ENCODE assay signal across 5 cellular contexts in the genomic region with DNA sequence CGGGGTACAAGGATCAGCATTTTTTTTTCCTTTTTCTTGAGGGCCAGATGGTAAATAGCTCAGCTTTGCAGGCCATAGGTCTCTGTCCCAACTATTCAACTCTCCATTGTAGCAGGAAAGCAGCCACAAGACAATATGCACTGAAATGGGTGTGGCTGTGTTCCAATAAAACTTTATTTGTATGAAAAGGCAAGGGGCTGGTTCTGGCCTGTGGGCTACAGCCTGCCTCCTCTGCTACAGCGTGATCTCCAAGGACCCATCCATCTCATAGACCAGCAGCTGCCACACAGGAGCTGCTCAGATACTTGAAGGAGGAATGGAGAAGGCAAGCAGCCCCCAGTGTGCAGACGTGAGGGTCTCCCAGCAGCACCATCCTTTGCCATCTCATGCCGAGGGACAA.
DNase-seq lines count a peak whose midpoint lies in the region; ATAC-seq, FAIRE-seq and TF ChIP-seq lines count a peak whose summit lies in the region.
"Not testable (repeated sequence)": the region's sequence is repeated elsewhere in the genome, so short reads cannot be mapped to it uniquely, and the experiment has no call there.

No MANE protein-coding gene starts in this region.

- H3K9me2 ChIP-seq in hepatocyte (replicated peaks; ENCODE audit: insufficient read depth), result not testable (repeated sequence)

- SMC1A ChIA-PET in GM12878 (lab: Charles Lee; ENCODE audit: uncharacterized antibody, unreplicated experiment), result not testable (repeated sequence)

- CTCF ChIA-PET in GM12878 (lab: Yijun Ruan, JAX); K562 (lab: Yijun Ruan, JAX; ENCODE audit: low intra/inter-chr PET ratio); HepG2 (lab: Yijun Ruan, JAX; ENCODE audit: low intra/inter-chr PET ratio, low total read pairs): not testable (repeated sequence)

- H3K9me1 ChIP-seq in K562 (ENCODE audit: control insufficient read depth, insufficient read depth, low read length), result not testable (repeated sequence)

- H3K79me2 ChIP-seq in GM12878 (ENCODE audit: control insufficient read depth, insufficient read depth, low read length); K562 (ENCODE audit: control insufficient read depth, insufficient read depth, low read length); HepG2 (ENCODE audit: insufficient read depth, low read length): not testable (repeated sequence)
- H3K79me2 ChIP-seq in hepatocyte, result peaks cover 28% of the 10 kb centered on the region

- H3K36me3 ChIP-seq in GM12878 (ENCODE audit: control insufficient read depth in 2 of 2, insufficient read depth in 2 of 2, low read length in 1 of 2); K562 (ENCODE audit: control insufficient read depth, insufficient read depth, low read length); hepatocyte (replicated peaks; ENCODE audit: insufficient read depth, low read depth); HepG2 (replicated peaks in 1 of 2; ENCODE audit: control insufficient read depth in 1 of 2, insufficient read depth in 2 of 2, low read length in 2 of 2); transverse colon: not testable (repeated sequence)

- intact Hi-C loops in GM12878 (cut with micrococcal nuclease; ENCODE audit: unreplicated experiment); K562 (cut with micrococcal nuclease); HepG2 (cut with micrococcal nuclease; ENCODE audit: unreplicated experiment); transverse colon (cut with DNase I; ENCODE audit: low total_unique reads): not testable (repeated sequence)

- H3K27me3 ChIP-seq in GM12878 (replicated peaks in 1 of 2; ENCODE audit: control insufficient read depth in 2 of 2, insufficient read depth in 2 of 2, low read length in 1 of 2); K562 (ENCODE audit: control insufficient read depth in 2 of 2, insufficient read depth in 2 of 2, low read length in 2 of 2); hepatocyte; HepG2 (ENCODE audit: control insufficient read depth in 1 of 2, insufficient read depth in 2 of 2, low read length in 2 of 2); transverse colon: not testable (repeated sequence)

- not testable (repeated sequence) for TF ChIP-seq EP300 in GM12878 (IDR thresholded peaks at IDR 0.05; ENCODE audit: borderline replicate concordance in 1 of 2, control insufficient read depth in 1 of 2, low read depth in 2 of 2, low read length in 2 of 2); K562 (IDR thresholded peaks at IDR 0.05; ENCODE audit: low read length); HepG2 (IDR thresholded peaks at IDR 0.05; ENCODE audit: low read depth in 2 of 2, low read length in 2 of 2); HepG2 (CRISPR knock-in tag; IDR thresholded peaks at IDR 0.05; ENCODE audit: borderline replicate concordance); transverse colon (IDR thresholded peaks at IDR 0.05; ENCODE audit: low read depth)

- WGBS in GM12878 (ENCODE audit: insufficient coverage, insufficient replicate concordance, low lambda C conversion rate, missing lambda C conversion rate), result 6% methylated on average over 4 of the region's 4 CpGs
- WGBS in K562 (ENCODE audit: insufficient coverage, low coverage, missing lambda C conversion rate), result 27% methylated on average over 3 of the region's 4 CpGs
- 83% methylated on average over 4 of the region's 4 CpGs for WGBS in hepatocyte (ENCODE audit: low lambda C conversion rate, missing lambda C conversion rate)
- WGBS in HepG2 (ENCODE audit: low lambda C conversion rate), result 20% methylated on average over 2 of the region's 4 CpGs
- WGBS in transverse colon (ENCODE audit: low coverage in 1 of 2), 2 donors, result 70% methylated on average over 4 of the region's 4 CpGs; no CpG with 5 or more reads in 1 of the 2 donors

- DNase-seq in GM12878 (ENCODE audit: low read depth, low spot score); K562 (ENCODE audit: extremely low read depth in 1 of 4, low spot score in 3 of 4); hepatocyte (ENCODE audit: low spot score); HepG2 (ENCODE audit: low spot score); transverse colon: not testable (repeated sequence)

- not testable (repeated sequence) for TF ChIP-seq RAD21 in GM12878 (IDR thresholded peaks at IDR 0.05; ENCODE audit: insufficient read depth, low read depth, low read length); K562 (CRISPR knock-in tag; conservative IDR thresholded peaks at IDR 0.05 in 1 of 2, IDR thresholded peaks at IDR 0.05 in 1 of 2); HepG2 (CRISPR knock-in tag; IDR thresholded peaks at IDR 0.05)

- not testable (repeated sequence) for H3K4me1 ChIP-seq in GM12878 (ENCODE audit: control insufficient read depth, insufficient read depth, low read length); K562 (replicated peaks in 1 of 2; ENCODE audit: control insufficient read depth in 2 of 2, insufficient read depth in 2 of 2, low read length in 2 of 2); hepatocyte (ENCODE audit: insufficient read depth); HepG2 (ENCODE audit: insufficient read depth, low read length)
- H3K4me1 ChIP-seq in transverse colon, result peaks cover 0 to 16% (median 5%) of the 10 kb centered on the region in 4 donors

- H3K4me2 ChIP-seq in GM12878 (ENCODE audit: control insufficient read depth, insufficient read depth); K562 (ENCODE audit: insufficient read depth, low read length); hepatocyte; HepG2 (ENCODE audit: low read depth, low read length): not testable (repeated sequence)

- RAD21 ChIA-PET in GM12878 (lab: Charles Lee; ENCODE audit: unreplicated experiment), result not testable (repeated sequence)

- not testable (repeated sequence) for H3K27ac ChIP-seq in GM12878 (ENCODE audit: control insufficient read depth, insufficient read depth); K562 (ENCODE audit: extremely low read depth, low read depth, low read length); HepG2 (ENCODE audit: extremely low read length, insufficient read depth, low read length)
- H3K27ac ChIP-seq in hepatocyte (peak overlapping the region; percentile 82), transverse colon (peak overlapping the region in 3 of 4 donors; percentile 78 to 86 (median 80))

- not testable (repeated sequence) for TF ChIP-seq CTCF in GM12878 (IDR thresholded peaks at IDR 0.05 in 2 of 3, conservative IDR thresholded peaks at IDR 0.05 in 1 of 3; ENCODE audit: control insufficient read depth in 2 of 3, extremely low read depth in 1 of 3, insufficient read depth in 1 of 3, low read depth in 3 of 3, low read length in 3 of 3); K562 (IDR thresholded peaks at IDR 0.05 in 2 of 3, conservative IDR thresholded peaks at IDR 0.05 in 1 of 3; ENCODE audit: insufficient read depth in 2 of 3, low read depth in 1 of 3, low read length in 3 of 3); hepatocyte (IDR thresholded peaks at IDR 0.05; ENCODE audit: poor library complexity); HepG2 (CRISPR knock-in tag; IDR thresholded peaks at IDR 0.05); transverse colon (IDR thresholded peaks at IDR 0.05)

- not testable (repeated sequence) for TF ChIP-seq POLR2A in GM12878 (IDR thresholded peaks at IDR 0.05; ENCODE audit: low read depth, low read length); K562 (conservative IDR thresholded peaks at IDR 0.05); HepG2 (IDR thresholded peaks at IDR 0.05; ENCODE audit: insufficient read depth in 1 of 2, low read depth in 2 of 2, low read length in 2 of 2); transverse colon (IDR thresholded peaks at IDR 0.05)

- not testable (repeated sequence) for H4K20me1 ChIP-seq in GM12878 (ENCODE audit: control insufficient read depth, insufficient read depth); K562 (replicated peaks; ENCODE audit: control insufficient read depth, insufficient read depth, low read length); hepatocyte (ENCODE audit: insufficient read depth, poor library complexity, severe bottlenecking); HepG2 (ENCODE audit: insufficient read depth, low read length)

- not testable (repeated sequence) for H2AFZ ChIP-seq in GM12878 (ENCODE audit: control insufficient read depth, low read depth, low read length); K562 (ENCODE audit: low read depth, low read length); hepatocyte; HepG2 (ENCODE audit: low read length)

- POLR2A ChIA-PET in GM12878 (lab: Charles Lee); K562 (lab: Yijun Ruan, JAX); HepG2 (lab: Yijun Ruan, JAX): not testable (repeated sequence)

- in situ Hi-C loops in GM12878 (cut with MboI), result loop anchor here (10.0 kb wide), 1 partner anchor 88 kb away; no protein-coding TSS in a partner anchor
- in situ Hi-C loops in K562 (cut with MboI); HepG2 (cut with HindIII; ENCODE audit: extremely low pct_ligation_motif_present, low pct_unique_long_range_greater_than_20kb); transverse colon (cut with MboI; ENCODE audit: low pct_ligation_motif_present in 1 of 4, low pct_unique_long_range_greater_than_20kb in 1 of 4, low sequenced_read_pairs in 3 of 4): not testable (repeated sequence)

- not testable (repeated sequence) for FAIRE-seq in GM12878 (lab: Jason Lieb, UNC); K562 (lab: Jason Lieb, UNC); HepG2 (lab: Jason Lieb, UNC)

- not testable (repeated sequence) for H3K4me3 ChIP-seq in GM12878; K562; hepatocyte; HepG2 (replicated peaks in 1 of 3; ENCODE audit: insufficient read depth in 1 of 3, low read depth in 2 of 3, low read length in 3 of 3); transverse colon

- ATAC-seq in GM12878, K562, HepG2: not testable (repeated sequence)

- not testable (repeated sequence) for H3K9ac ChIP-seq in GM12878 (ENCODE audit: control insufficient read depth, insufficient read depth, low read length); K562 (ENCODE audit: insufficient read depth in 1 of 2, low read depth in 2 of 2, low read length in 2 of 2); HepG2 (ENCODE audit: insufficient read depth, low read depth, low read length)

- not testable (repeated sequence) for H3K9me3 ChIP-seq in GM12878 (replicated peaks; ENCODE audit: control insufficient read depth, insufficient read depth, low read length); K562 (replicated peaks; ENCODE audit: control insufficient read depth, insufficient read depth, low read depth, low read length); hepatocyte (ENCODE audit: low read depth); HepG2 (ENCODE audit: low read length); transverse colon

- BruUV-seq in GM12878 (replicated peaks; lab: Mats Ljungman, UMichigan); K562 (replicated peaks; lab: Mats Ljungman, UMichigan); HepG2 (replicated peaks; lab: Mats Ljungman, UMichigan): not testable (repeated sequence)
